27 cellular contexts compared by ENCODE assay signal in genomic region chr1:113223040-113223439, GRCh38.
"Had no signal": no experiment of that assay in that cellular context is flagged by ENCODE, and none has a peak within 500 bp of the region (broad histone marks: within the 10 kb centered on the region; RNA-seq: fewer than 3 reads in every experiment).

No MANE protein-coding gene starts in this region.

- H3K36me3 Mint-ChIP-seq: activated CD4-positive, alpha-beta memory T cell treated with anti-CD3 and anti-CD28 coated beads for 36 hours; activated naive CD8-positive, alpha-beta T cell had no signal

- H3K9me3 ChIP-seq: gastrocnemius medialis had no signal

- DNase-seq: activated CD4-positive, alpha-beta memory T cell treated with anti-CD3 and anti-CD28 coated beads for 36 hours; activated CD4-positive, alpha-beta T cell treated with anti-CD3 and anti-CD28 coated beads for 36 hours; activated CD4-positive, alpha-beta T cell treated with anti-CD3 and anti-CD28 coated beads, Interleukin-2, amount 10 ng/mL, durations not matched to agents 24 days and 14 days; activated CD4-positive, CD25-positive, alpha-beta regulatory T cell; activated CD4-positive, CD25-positive, alpha-beta regulatory T cell treated with anti-CD3 and anti-CD28 coated beads, Interleukin-2, amount 50 U/mL, for 72 hours; activated CD8-positive, alpha-beta memory T cell treated with anti-CD3 and anti-CD28 coated beads, Interleukin-2, amount 50 U/mL, for 48 hours; activated gamma-delta T cell treated with Interleukin-2 at 50 U/mL for 16 hours; activated naive CD4-positive, alpha-beta T cell treated with anti-CD3 and anti-CD28 coated beads, Interleukin-2, amount 50 U/mL, for 16 hours; activated naive CD4-positive, alpha-beta T cell treated with Interleukin-2 at 50 U/mL for 16 hours; activated T-cell treated with anti-CD3 and anti-CD28 coated beads for 4 hours; activated T-cell treated with anti-CD3 and anti-CD28 coated beads, Interleukin-2, amount 50 U/mL, for 24 hours; activated T-cell treated with anti-CD3 and anti-CD28 coated beads, Interleukin-2, amount 50 U/mL, for 72 hours; amniotic stem cell; anterior cingulate cortex; brain microvascular endothelial cell; dorsolateral prefrontal cortex; effector memory CD4-positive, alpha-beta T cell; foreskin keratinocyte; glutamatergic neuron; T-helper 2 cell had no signal

- H3K4me1 Mint-ChIP-seq: activated CD4-positive, alpha-beta T cell treated with anti-CD3 and anti-CD28 coated beads, Interleukin-2, amount 10 ng/mL, durations not matched to agents 24 days and 14 days; central memory CD8-positive, alpha-beta T cell had no signal

- H3K4me3 Mint-ChIP-seq: activated CD4-positive, alpha-beta memory T cell treated with anti-CD3 and anti-CD28 coated beads for 36 hours; activated CD4-positive, alpha-beta T cell treated with anti-CD3 and anti-CD28 coated beads for 36 hours; activated CD4-positive, alpha-beta T cell treated with anti-CD3 and anti-CD28 coated beads, Interleukin-2, amount 10 ng/mL, durations not matched to agents 24 days and 14 days; activated naive CD8-positive, alpha-beta T cell; activated T-cell treated with anti-CD3 and anti-CD28 coated beads, Interleukin-2, amount 50 U/mL, for 24 hours; activated T-cell treated with anti-CD3 and anti-CD28 coated beads, Interleukin-2, amount 50 U/mL, for 72 hours; central memory CD8-positive, alpha-beta T cell; dendritic cell treated with granulocyte-macrophage colony-stimulating factor and Interleukin-4, amounts not matched to agents 40 ng/mL and 50 ng/mL, for 4 days; endodermal cell had no signal

- H3K27me3 ChIP-seq: brain microvascular endothelial cell, dorsolateral prefrontal cortex, gastrocnemius medialis had no signal

- H3K27ac ChIP-seq: brain microvascular endothelial cell, coronary artery, dorsolateral prefrontal cortex, foreskin keratinocyte, gastrocnemius medialis had no signal

- ATAC-seq: activated CD4-positive, alpha-beta T cell treated with anti-CD3 and anti-CD28 coated beads for 36 hours; activated T-cell treated with anti-CD3 and anti-CD28 coated beads, Interleukin-2, amount 50 U/mL, for 72 hours; esophagus mucosa; foreskin keratinocyte; gastrocnemius medialis had no signal

- H3K9me3 Mint-ChIP-seq: activated CD4-positive, alpha-beta memory T cell treated with anti-CD3 and anti-CD28 coated beads for 36 hours; activated CD4-positive, alpha-beta T cell treated with anti-CD3 and anti-CD28 coated beads, Interleukin-2, amount 10 ng/mL, durations not matched to agents 24 days and 14 days; activated T-cell treated with anti-CD3 and anti-CD28 coated beads, Interleukin-2, amount 50 U/mL, for 24 hours; activated T-cell treated with anti-CD3 and anti-CD28 coated beads, Interleukin-2, amount 50 U/mL, for 72 hours; central memory CD8-positive, alpha-beta T cell; dendritic cell treated with granulocyte-macrophage colony-stimulating factor and Interleukin-4, amounts not matched to agents 40 ng/mL and 50 ng/mL, for 4 days had no signal

- H3K4me3 ChIP-seq: coronary artery, dorsolateral prefrontal cortex, gastrocnemius medialis had no signal

- H3K36me3 ChIP-seq: brain microvascular endothelial cell, gastrocnemius medialis had no signal

- H3K4me1 ChIP-seq: foreskin keratinocyte, gastrocnemius medialis had no signal

- H3K27ac Mint-ChIP-seq: activated CD4-positive, alpha-beta memory T cell treated with anti-CD3 and anti-CD28 coated beads for 36 hours; activated CD4-positive, alpha-beta T cell treated with anti-CD3 and anti-CD28 coated beads for 36 hours; activated CD4-positive, alpha-beta T cell treated with anti-CD3 and anti-CD28 coated beads, Interleukin-2, amount 10 ng/mL, durations not matched to agents 24 days and 14 days; activated naive CD8-positive, alpha-beta T cell; activated T-cell treated with anti-CD3 and anti-CD28 coated beads, Interleukin-2, amount 50 U/mL, for 24 hours; activated T-cell treated with anti-CD3 and anti-CD28 coated beads, Interleukin-2, amount 50 U/mL, for 72 hours; dendritic cell treated with granulocyte-macrophage colony-stimulating factor and Interleukin-4, amounts not matched to agents 40 ng/mL and 50 ng/mL, for 4 days had no signal
